Comparison of ENCODE assay signal across 2 cellular contexts in the genomic region with DNA sequence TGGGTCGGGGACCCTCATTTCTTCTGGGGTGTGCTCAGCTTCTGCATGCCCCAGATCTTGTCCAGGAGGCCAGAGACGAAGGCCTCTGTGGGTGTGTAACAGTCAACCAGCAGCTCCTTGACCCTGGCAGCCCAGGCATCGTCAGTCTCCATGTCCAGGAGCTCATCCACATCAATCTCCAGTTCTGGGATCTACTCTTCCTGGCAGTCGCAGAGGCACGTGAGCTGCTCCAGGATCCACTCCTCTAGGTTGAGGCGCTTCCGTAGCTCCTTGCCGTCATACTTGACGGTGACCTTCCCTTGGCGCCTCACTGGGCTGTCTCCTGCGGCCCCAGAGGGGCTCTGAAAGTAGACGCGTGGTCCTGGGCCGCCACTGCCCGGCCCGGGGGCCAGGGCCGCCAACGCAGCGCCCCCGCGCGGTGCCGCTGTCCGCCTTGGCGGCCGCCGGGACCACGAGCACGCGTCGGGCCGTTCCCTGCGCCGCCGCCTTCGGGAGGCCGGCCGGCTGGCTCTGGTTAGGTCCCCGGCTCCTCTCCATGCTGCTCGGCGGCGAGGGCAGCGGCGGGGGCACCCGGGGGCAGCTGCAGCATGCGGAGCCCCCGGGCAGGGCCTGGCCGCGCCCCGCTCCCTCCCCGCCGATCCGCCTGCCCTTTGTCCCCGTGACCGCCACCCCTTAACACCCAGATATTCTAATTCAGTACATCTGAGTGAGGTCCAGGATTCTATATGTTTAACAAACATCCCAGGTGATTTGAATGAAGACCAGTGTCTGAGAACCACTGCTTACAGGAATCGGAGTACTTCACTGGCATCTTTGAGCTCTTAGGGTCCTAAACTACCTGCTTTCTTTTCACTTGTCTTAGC.
TF ChIP-seq lines count a peak whose summit lies in the region.

No MANE protein-coding gene starts in this region.

TF ChIP-seq in GM12878, 131 proteins besides CTCF, POLR2A, EP300 and RAD21:
- TF ChIP-seq RUNX3 (IDR thresholded peaks at IDR 0.05; ENCODE audit: low read length) (no peak), BHLHE40 (IDR thresholded peaks at IDR 0.05; ENCODE audit: borderline replicate concordance in 1 of 2, low read depth in 2 of 2, low read length in 1 of 2) (peak in 1 of 2 experiments; percentile 66; a peak in 1 of 4 replicates), IKZF2 (IDR thresholded peaks at IDR 0.05) (no peak)

TF ChIP-seq in HepG2, 621 proteins besides CTCF, POLR2A, EP300 and RAD21:
- TF ChIP-seq IRX3 (CRISPR knock-in tag; IDR thresholded peaks at IDR 0.05; ENCODE audit: borderline replicate concordance, low read depth) (no peak), TFDP2 (CRISPR knock-in tag; IDR thresholded peaks at IDR 0.05) (no peak), RORA (CRISPR knock-in tag; IDR thresholded peaks at IDR 0.05) (no peak), HOXA7 (CRISPR knock-in tag; IDR thresholded peaks at IDR 0.05) (no peak)
- TF ChIP-seq, protein P1, sequence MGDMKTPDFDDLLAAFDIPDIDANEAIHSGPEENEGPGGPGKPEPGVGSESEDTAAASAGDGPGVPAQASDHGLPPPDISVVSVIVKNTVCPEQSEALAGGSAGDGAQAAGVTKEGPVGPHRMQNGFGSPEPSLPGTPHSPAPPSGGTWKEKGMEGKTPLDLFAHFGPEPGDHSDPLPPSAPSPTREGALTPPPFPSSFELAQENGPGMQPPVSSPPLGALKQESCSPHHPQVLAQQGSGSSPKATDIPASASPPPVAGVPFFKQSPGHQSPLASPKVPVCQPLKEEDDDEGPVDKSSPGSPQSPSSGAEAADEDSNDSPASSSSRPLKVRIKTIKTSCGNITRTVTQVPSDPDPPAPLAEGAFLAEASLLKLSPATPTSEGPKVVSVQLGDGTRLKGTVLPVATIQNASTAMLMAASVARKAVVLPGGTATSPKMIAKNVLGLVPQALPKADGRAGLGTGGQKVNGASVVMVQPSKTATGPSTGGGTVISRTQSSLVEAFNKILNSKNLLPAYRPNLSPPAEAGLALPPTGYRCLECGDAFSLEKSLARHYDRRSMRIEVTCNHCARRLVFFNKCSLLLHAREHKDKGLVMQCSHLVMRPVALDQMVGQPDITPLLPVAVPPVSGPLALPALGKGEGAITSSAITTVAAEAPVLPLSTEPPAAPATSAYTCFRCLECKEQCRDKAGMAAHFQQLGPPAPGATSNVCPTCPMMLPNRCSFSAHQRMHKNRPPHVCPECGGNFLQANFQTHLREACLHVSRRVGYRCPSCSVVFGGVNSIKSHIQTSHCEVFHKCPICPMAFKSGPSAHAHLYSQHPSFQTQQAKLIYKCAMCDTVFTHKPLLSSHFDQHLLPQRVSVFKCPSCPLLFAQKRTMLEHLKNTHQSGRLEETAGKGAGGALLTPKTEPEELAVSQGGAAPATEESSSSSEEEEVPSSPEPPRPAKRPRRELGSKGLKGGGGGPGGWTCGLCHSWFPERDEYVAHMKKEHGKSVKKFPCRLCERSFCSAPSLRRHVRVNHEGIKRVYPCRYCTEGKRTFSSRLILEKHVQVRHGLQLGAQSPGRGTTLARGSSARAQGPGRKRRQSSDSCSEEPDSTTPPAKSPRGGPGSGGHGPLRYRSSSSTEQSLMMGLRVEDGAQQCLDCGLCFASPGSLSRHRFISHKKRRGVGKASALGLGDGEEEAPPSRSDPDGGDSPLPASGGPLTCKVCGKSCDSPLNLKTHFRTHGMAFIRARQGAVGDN (CRISPR knock-in tag; IDR thresholded peaks at IDR 0.05), result peak; percentile 18; the same call in 1 of the 2 replicates
- TF ChIP-seq, protein P2, sequence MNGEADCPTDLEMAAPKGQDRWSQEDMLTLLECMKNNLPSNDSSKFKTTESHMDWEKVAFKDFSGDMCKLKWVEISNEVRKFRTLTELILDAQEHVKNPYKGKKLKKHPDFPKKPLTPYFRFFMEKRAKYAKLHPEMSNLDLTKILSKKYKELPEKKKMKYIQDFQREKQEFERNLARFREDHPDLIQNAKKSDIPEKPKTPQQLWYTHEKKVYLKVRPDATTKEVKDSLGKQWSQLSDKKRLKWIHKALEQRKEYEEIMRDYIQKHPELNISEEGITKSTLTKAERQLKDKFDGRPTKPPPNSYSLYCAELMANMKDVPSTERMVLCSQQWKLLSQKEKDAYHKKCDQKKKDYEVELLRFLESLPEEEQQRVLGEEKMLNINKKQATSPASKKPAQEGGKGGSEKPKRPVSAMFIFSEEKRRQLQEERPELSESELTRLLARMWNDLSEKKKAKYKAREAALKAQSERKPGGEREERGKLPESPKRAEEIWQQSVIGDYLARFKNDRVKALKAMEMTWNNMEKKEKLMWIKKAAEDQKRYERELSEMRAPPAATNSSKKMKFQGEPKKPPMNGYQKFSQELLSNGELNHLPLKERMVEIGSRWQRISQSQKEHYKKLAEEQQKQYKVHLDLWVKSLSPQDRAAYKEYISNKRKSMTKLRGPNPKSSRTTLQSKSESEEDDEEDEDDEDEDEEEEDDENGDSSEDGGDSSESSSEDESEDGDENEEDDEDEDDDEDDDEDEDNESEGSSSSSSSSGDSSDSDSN (CRISPR knock-in tag; IDR thresholded peaks at IDR 0.05), result peak; percentile 36; the same call in 1 of the 2 replicates
- TF ChIP-seq, protein P3, sequence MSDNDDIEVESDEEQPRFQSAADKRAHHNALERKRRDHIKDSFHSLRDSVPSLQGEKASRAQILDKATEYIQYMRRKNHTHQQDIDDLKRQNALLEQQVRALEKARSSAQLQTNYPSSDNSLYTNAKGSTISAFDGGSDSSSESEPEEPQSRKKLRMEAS (IDR thresholded peaks at IDR 0.05), result peak; percentile 50
